Comparison of ENCODE assay signal across 22 cellular contexts in genomic region chr7:135684134-135684533, GRCh38. TPM values are rescaled to one million over a fixed set of nuclear protein-coding genes. Genes with fewer than 3 reads are reported as not detected.
DNase-seq lines count a peak whose midpoint lies in the region; ATAC-seq and TF ChIP-seq lines count a peak whose summit lies in the region.
"Had no signal": no experiment of that assay in that cellular context is flagged by ENCODE, and none has a peak within 500 bp of the region (broad histone marks: within the 10 kb centered on the region; RNA-seq: fewer than 3 reads in every experiment).

No MANE protein-coding gene starts in this region.

- H2AFZ ChIP-seq in smooth muscle cell (ENCODE audit: low read depth), result no peak overlapping the region

- peak overlapping the region; percentile 68 for H3K9ac ChIP-seq in smooth muscle cell (ENCODE audit: low read depth)

- peaks cover 15% of the 10 kb centered on the region for H3K4me1 ChIP-seq in smooth muscle cell (ENCODE audit: low read depth)
- H3K4me1 ChIP-seq: HAP-1, Peyer's patch, transverse colon had no signal

- H4K20me1 ChIP-seq in smooth muscle cell (ENCODE audit: low read depth), result no peaks in the 10 kb centered on the region

- no peak overlapping the region for H3K4me3 ChIP-seq in smooth muscle cell
- H3K4me3 ChIP-seq: body of pancreas, gastrocnemius medialis, HAP-1, Peyer's patch, skin epidermis, transverse colon had no signal

- DNase-seq in cardiac septum (ENCODE audit: low spot score) (peak; percentile 55), Right ventricle myocardium inferior (ENCODE audit: missing footprints) (no peak), amniotic epithelial cell (ENCODE audit: low read depth) (peak; percentile 55), foreskin melanocyte (peak; percentile 29), smooth muscle cell (lab: John Stamatoyannopoulos, UW; ENCODE audit: unreplicated experiment) (no peak), occipital lobe (lab: John Stamatoyannopoulos, UW) (no peak), DMS79 treated with DMSO at 0.1 percent for 48 hours (lab: John Stamatoyannopoulos, UW) (no peak)
- DNase-seq: activated CD8-positive, alpha-beta memory T cell treated with anti-CD3 and anti-CD28 coated beads, Interleukin-2, amount 50 U/mL, for 4 hours; activated naive CD4-positive, alpha-beta T cell; body of pancreas; CD4-positive, CD25-positive, alpha-beta regulatory T cell; effector memory CD4-positive, alpha-beta T cell; gastrocnemius medialis; NCI-H2081; NCI-H526 treated with DMSO at 0.1 percent for 48 hours; Peyer's patch; transverse colon had no signal

- WGBS in smooth muscle cell (ENCODE audit: low lambda C conversion rate), result 15% methylated on average over 3 of the region's 3 CpGs

- peaks cover 3% of the 10 kb centered on the region for H3K79me2 ChIP-seq in smooth muscle cell (ENCODE audit: low read depth)

- peaks cover 10% of the 10 kb centered on the region for H3F3A ChIP-seq in smooth muscle cell (ENCODE audit: low read depth)

- no peaks in the 10 kb centered on the region for H3K36me3 ChIP-seq in smooth muscle cell (ENCODE audit: low read depth)
- H3K36me3 ChIP-seq: HAP-1, transverse colon had no signal

- intact Hi-C loops in cardiac septum (cut with DNase I), result no loop called here
- intact Hi-C loops in Right ventricle myocardium inferior (cut with DNase I), result no loop called here

- H3K9me3 ChIP-seq in smooth muscle cell (replicated peaks; ENCODE audit: low read depth), result no peaks in the 10 kb centered on the region
- H3K9me3 ChIP-seq: body of pancreas, gastrocnemius medialis, HAP-1, Peyer's patch, transverse colon had no signal

- H3K27me3 ChIP-seq in smooth muscle cell (ENCODE audit: low read depth), result no peaks in the 10 kb centered on the region
- H3K27me3 ChIP-seq: body of pancreas, gastrocnemius medialis, Peyer's patch, transverse colon had no signal

- H3K4me2 ChIP-seq in smooth muscle cell, result peak overlapping the region; percentile 64

- TF ChIP-seq CTCF in smooth muscle cell (IDR thresholded peaks at IDR 0.05; ENCODE audit: borderline replicate concordance, insufficient read depth, poor library complexity, severe bottlenecking), result no peak

- peak overlapping the region; percentile 90 for H3K27ac ChIP-seq in smooth muscle cell (ENCODE audit: low read depth)
- H3K27ac ChIP-seq: 22Rv1, body of pancreas, gastrocnemius medialis, Peyer's patch, transverse colon had no signal

- no peak for ATAC-seq in Right ventricle myocardium inferior
- no peak for ATAC-seq in HG03571 (IDR thresholded peaks at IDR 0.05; ENCODE audit: unreplicated experiment)
- ATAC-seq: activated CD4-positive, CD25-positive, alpha-beta regulatory T cell treated with anti-CD3 and anti-CD28 coated beads, Interleukin-2, amount 50 U/mL, for 24 hours; body of pancreas; gastrocnemius medialis had no signal

RNA-seq across cellular contexts. Expression of gene STMP1, which starts 21.8 kb away (rescaled TPM):
- total RNA-seq in cardiac septum, result 31.4 TPM
- total RNA-seq in Right ventricle myocardium inferior, result 27.4 TPM
- total RNA-seq in smooth muscle cell, result 26.6 and 28.7 TPM in 2 replicates
- polyA plus RNA-seq in smooth muscle cell, result 72.1 and 76.8 TPM in 2 replicates
- total RNA-seq in occipital lobe, result 24.2 TPM

RNA-seq across cellular contexts. Expression of gene SLC13A4, which starts 43.9 kb away (rescaled TPM):
- 1.0 TPM for total RNA-seq in cardiac septum
- total RNA-seq in Right ventricle myocardium inferior, result not detected
- total RNA-seq in smooth muscle cell, result 0.18 TPM in 1 of 2 replicates, not detected in the other
- polyA plus RNA-seq in smooth muscle cell, result 0.43 and 0.61 TPM in 2 replicates
- 7.6 TPM for total RNA-seq in occipital lobe
- total RNA-seq: body of pancreas; CD4-positive, CD25-positive, alpha-beta regulatory T cell; gastrocnemius medialis; Peyer's patch had no signal

Comparison
In these comparisons a context has a peak if more than half of its experiments do, and no peak if none do; other contexts are left out.
1. DNase-seq: peak in cardiac septum (single experiment), amniotic epithelial cell (single experiment) and foreskin melanocyte (single experiment); none in Right ventricle myocardium inferior (single experiment), smooth muscle cell (single experiment), occipital lobe (single experiment) and DMS79 treated with DMSO at 0.1 percent for 48 hours (single experiment).